Comparison of ENCODE assay signal across 8 cellular contexts in genomic region chr4:149031399-149031798, GRCh38.
DNase-seq lines count a peak whose midpoint lies in the region; ATAC-seq and TF ChIP-seq lines count a peak whose summit lies in the region.

No MANE protein-coding gene starts in this region.

- intact Hi-C loops in activated T-helper 2 cell treated with anti-CD3 and anti-CD28 coated beads, Interferon-gamma antibody, Interleukin-2, Interleukin-4, amounts not matched to agents 10 μg/mL and 5 μg/mL and 100 μg/mL, durations not matched to agents 14 hours and 24 hours and 36 hours (cut with micrococcal nuclease): no loop called here
- intact Hi-C loops in posterior vena cava (cut with DNase I): no loop called here

- H3K4me1 Mint-ChIP-seq in activated T-helper 2 cell treated with anti-CD3 and anti-CD28 coated beads, Interferon-gamma antibody, Interleukin-2, Interleukin-4, amounts not matched to agents 10 μg/mL and 5 μg/mL and 100 μg/mL, durations not matched to agents 14 hours and 24 hours and 36 hours (ENCODE audit: low read depth): no peaks in the 10 kb centered on the region

- ATAC-seq in HG02623 (IDR thresholded peaks at IDR 0.05; ENCODE audit: unreplicated experiment) (peak; percentile 51), GM21737 (IDR thresholded peaks at IDR 0.05; ENCODE audit: unreplicated experiment) (no peak)

- no peaks in the 10 kb centered on the region for H3K36me3 Mint-ChIP-seq in activated T-helper 2 cell treated with anti-CD3 and anti-CD28 coated beads, Interferon-gamma antibody, Interleukin-2, Interleukin-4, amounts not matched to agents 10 μg/mL and 5 μg/mL and 100 μg/mL, durations not matched to agents 14 hours and 24 hours and 36 hours (ENCODE audit: low read depth)

- no peaks in the 10 kb centered on the region for H3K9me3 Mint-ChIP-seq in activated T-helper 2 cell treated with anti-CD3 and anti-CD28 coated beads, Interferon-gamma antibody, Interleukin-2, Interleukin-4, amounts not matched to agents 10 μg/mL and 5 μg/mL and 100 μg/mL, durations not matched to agents 14 hours and 24 hours and 36 hours

- peak; percentile 3 for DNase-seq in EL
- DNase-seq in SKM-1 treated with dmso at 0.1 percent for 144 hours (lab: John Stamatoyannopoulos, UW; ENCODE audit: unreplicated experiment): peak; percentile 13
- DNase-seq in kidney epithelial cell (ENCODE audit: low read depth): no peak
- DNase-seq in activated T-helper 2 cell treated with anti-CD3 and anti-CD28 coated beads, Interferon-gamma antibody, Interleukin-2, Interleukin-4, amounts not matched to agents 10 μg/mL and 5 μg/mL and 100 μg/mL, durations not matched to agents 14 hours and 24 hours and 36 hours (ENCODE audit: low spot score): no peak
- DNase-seq in posterior vena cava (ENCODE audit: low spot score): no peak
- no peak for DNase-seq in ureter (ENCODE audit: low spot score)

- peak; percentile 54 for TF ChIP-seq CTCF in kidney epithelial cell (IDR thresholded peaks at IDR 0.05; ENCODE audit: insufficient read depth, low read length, poor library complexity, severe bottlenecking)

- H3K27ac Mint-ChIP-seq in activated T-helper 2 cell treated with anti-CD3 and anti-CD28 coated beads, Interferon-gamma antibody, Interleukin-2, Interleukin-4, amounts not matched to agents 10 μg/mL and 5 μg/mL and 100 μg/mL, durations not matched to agents 14 hours and 24 hours and 36 hours: no peak overlapping the region

- H3K4me3 Mint-ChIP-seq in activated T-helper 2 cell treated with anti-CD3 and anti-CD28 coated beads, Interferon-gamma antibody, Interleukin-2, Interleukin-4, amounts not matched to agents 10 μg/mL and 5 μg/mL and 100 μg/mL, durations not matched to agents 14 hours and 24 hours and 36 hours (ENCODE audit: low read depth): no peak overlapping the region

- H3K27me3 ChIP-seq in kidney epithelial cell (ENCODE audit: control insufficient read depth, insufficient read depth, low read length): no peaks in the 10 kb centered on the region

- H3K4me3 ChIP-seq in kidney epithelial cell (ENCODE audit: low read depth, low read length): no peak overlapping the region

- H3K27me3 Mint-ChIP-seq in activated T-helper 2 cell treated with anti-CD3 and anti-CD28 coated beads, Interferon-gamma antibody, Interleukin-2, Interleukin-4, amounts not matched to agents 10 μg/mL and 5 μg/mL and 100 μg/mL, durations not matched to agents 14 hours and 24 hours and 36 hours (ENCODE audit: low read depth): no peaks in the 10 kb centered on the region

- H3K36me3 ChIP-seq in kidney epithelial cell (ENCODE audit: control insufficient read depth, insufficient read depth, low read length): no peaks in the 10 kb centered on the region

Comparison
In these comparisons a context has a peak if more than half of its experiments do, and no peak if none do; other contexts are left out.
1. DNase-seq: peak in EL (single experiment) and SKM-1 treated with dmso at 0.1 percent for 144 hours (single experiment); none in kidney epithelial cell (single experiment), activated T-helper 2 cell treated with anti-CD3 and anti-CD28 coated beads, Interferon-gamma antibody, Interleukin-2, Interleukin-4, amounts not matched to agents 10 μg/mL and 5 μg/mL and 100 μg/mL, durations not matched to agents 14 hours and 24 hours and 36 hours (single experiment), posterior vena cava (single experiment) and ureter (single experiment).